In genomic region chr3:5187152-5187919, GRCh38 we compare ENCODE assay signal across 8 cellular contexts. TPM values are rescaled to one million over a fixed set of nuclear protein-coding genes. Genes with fewer than 3 reads are reported as not detected.
DNase-seq lines count a peak whose midpoint lies in the region; ATAC-seq and TF ChIP-seq lines count a peak whose summit lies in the region.

Gene EDEM1, plus strand, starts transcription at chr3:5187707. Its CDS starts 99 bp downstream, at chr3:5187806.

- no peaks in the 10 kb centered on the region for H3K27me3 ChIP-seq in prostate gland (replicated peaks; ENCODE audit: insufficient read depth)

- H3K4me3 ChIP-seq in prostate gland = peak within 1 kb of the TSS; percentile 95 to 96

- no peaks in the 10 kb centered on the region for H3K36me3 ChIP-seq in prostate gland

- peak within 1 kb of the TSS; percentile 98 for H3K4me3 Mint-ChIP-seq in T-helper 17 cell

- under 1% methylated on average over 57 of the region's 78 CpGs for WGBS in prostate gland

- H3K27ac Mint-ChIP-seq in T-helper 17 cell = peak within 1 kb of the TSS; percentile 98

- TF ChIP-seq POLR2A in GM15510 (IDR thresholded peaks at IDR 0.05; ENCODE audit: borderline replicate concordance, extremely low read depth, insufficient read length) = peak; percentile 80
- peak; percentile 93 for TF ChIP-seq POLR2A in prostate gland (IDR thresholded peaks at IDR 0.05)

- DNase-seq in NCI-H1417 (lab: John Stamatoyannopoulos, UW) (peak; percentile 77 to 88 (median 84)), T-helper 17 cell (peak; percentile 92 to 95 (median 94)), amygdala (lab: John Stamatoyannopoulos, UW) (peak; percentile 25 to 97 (median 92)), left ventricle myocardium superior (peak; percentile 97), prostate gland (ENCODE audit: low spot score) (peak; percentile 93), ureter (ENCODE audit: low spot score) (peak; percentile 97)

- H3K36me3 Mint-ChIP-seq in T-helper 17 cell (ENCODE audit: low read depth) = peaks cover 10% of the 10 kb centered on the region

- H3K9me3 ChIP-seq in T-helper 17 cell (ENCODE audit: control insufficient read depth, low read length, poor library complexity, severe bottlenecking) = no peaks in the 10 kb centered on the region
- no peaks in the 10 kb centered on the region for H3K9me3 ChIP-seq in prostate gland

- H3K27me3 Mint-ChIP-seq in T-helper 17 cell = no peaks in the 10 kb centered on the region

- peak; percentile 80 for ATAC-seq in HG02763 (IDR thresholded peaks at IDR 0.05; ENCODE audit: unreplicated experiment)
- peak; percentile 91 for ATAC-seq in T-helper 17 cell
- peak; percentile 98 for ATAC-seq in left ventricle myocardium superior

- H3K27ac ChIP-seq in prostate gland = peak within 1 kb of the TSS; percentile 90 to 92

- TF ChIP-seq CTCF in prostate gland (IDR thresholded peaks at IDR 0.05) = no peak

- intact Hi-C loops in left ventricle myocardium superior (cut with micrococcal nuclease) = no loop called here
- intact Hi-C loops in prostate gland (cut with DNase I) = loop anchor here (5.0 kb wide), 1 partner anchor 65 kb away; the partner anchor contains the start of gene ARL8B

- no peaks in the 10 kb centered on the region for H3K4me1 ChIP-seq in prostate gland (replicated peaks)

- H3K4me1 Mint-ChIP-seq in T-helper 17 cell = peaks cover 34% of the 10 kb centered on the region

RNA-seq across cellular contexts. Expression of gene EDEM1, which starts in this region (rescaled TPM):
- total RNA-seq in T-helper 17 cell (100 to 1,000 TPM; 109 to 111 TPM), left ventricle myocardium superior (6.1 TPM), prostate gland (10 to 100 TPM; 40.5 to 63.1 TPM), ureter (57.3 TPM)

Comparison
In these comparisons a context has a peak if more than half of its experiments do, and no peak if none do; other contexts are left out.
1. Peak in every context shown above with its lines: DNase-seq, ATAC-seq, H3K4me3 ChIP-seq and H3K27ac ChIP-seq.